In genomic region chr1:67748630-67749029, GRCh38 we compare ENCODE assay signal across 9 cellular contexts.
DNase-seq lines count a peak whose midpoint lies in the region; ATAC-seq and TF ChIP-seq lines count a peak whose summit lies in the region.
"Had no signal": no experiment of that assay in that cellular context is flagged by ENCODE, and none has a peak within 500 bp of the region (broad histone marks: within the 10 kb centered on the region; RNA-seq: fewer than 3 reads in every experiment).

No MANE protein-coding gene starts in this region.

- no peaks in the 10 kb centered on the region for H3K36me3 Mint-ChIP-seq in immature natural killer cell
- H3K36me3 Mint-ChIP-seq: activated naive CD8-positive, alpha-beta T cell had no signal

- H3K4me1 ChIP-seq in body of pancreas = peaks cover 37% of the 10 kb centered on the region
- H3K4me1 ChIP-seq in effector memory CD4-positive, alpha-beta T cell (ENCODE audit: control insufficient read depth, insufficient read depth, low read length, poor library complexity, severe bottlenecking) = no peaks in the 10 kb centered on the region

- H3K36me3 ChIP-seq in body of pancreas (replicated peaks in 1 of 2; ENCODE audit: insufficient read depth in 1 of 2, low read depth in 2 of 2) = no peaks in the 10 kb centered on the region
- no peaks in the 10 kb centered on the region for H3K36me3 ChIP-seq in effector memory CD4-positive, alpha-beta T cell (ENCODE audit: control insufficient read depth, insufficient read depth, low read length)

- ATAC-seq in Right ventricle myocardium inferior = peak; percentile 55
- peak; percentile 91 for ATAC-seq in HG03432 (IDR thresholded peaks at IDR 0.05; ENCODE audit: unreplicated experiment)
- ATAC-seq in body of pancreas = peak; percentile 90

- H3K27me3 ChIP-seq in body of pancreas = no peaks in the 10 kb centered on the region
- H3K27me3 ChIP-seq in effector memory CD4-positive, alpha-beta T cell (replicated peaks; ENCODE audit: control insufficient read depth, insufficient read depth, low read length, poor library complexity, severe bottlenecking) = no peaks in the 10 kb centered on the region

- H3K9me3 ChIP-seq in body of pancreas = no peaks in the 10 kb centered on the region
- no peaks in the 10 kb centered on the region for H3K9me3 ChIP-seq in effector memory CD4-positive, alpha-beta T cell (ENCODE audit: control insufficient read depth, low read length)

- TF ChIP-seq POLR2A in body of pancreas (IDR thresholded peaks at IDR 0.05) = peak in 2 of 3 donors; percentile 39 to 54

- no peak overlapping the region for H3K27ac Mint-ChIP-seq in immature natural killer cell
- H3K27ac Mint-ChIP-seq: activated naive CD8-positive, alpha-beta T cell had no signal

- H3K4me1 Mint-ChIP-seq in immature natural killer cell = no peaks in the 10 kb centered on the region

- peak overlapping the region; percentile 56 to 85 (median 80) for H3K27ac ChIP-seq in body of pancreas
- H3K27ac ChIP-seq in effector memory CD4-positive, alpha-beta T cell (ENCODE audit: insufficient read depth, low read length, poor library complexity, severe bottlenecking) = no peak overlapping the region

- TF ChIP-seq CTCF in body of pancreas (IDR thresholded peaks at IDR 0.05) = no peak

- H3K9me3 Mint-ChIP-seq in immature natural killer cell = no peaks in the 10 kb centered on the region

- H3K4me3 Mint-ChIP-seq in immature natural killer cell = no peak overlapping the region
- H3K4me3 Mint-ChIP-seq: activated naive CD8-positive, alpha-beta T cell had no signal

- DNase-seq in Right ventricle myocardium inferior (ENCODE audit: missing footprints) (no peak), cardiac septum (ENCODE audit: low spot score) (no peak), body of pancreas (peak in 3 of 4 donors; percentile 30 to 54 (median 35)), lung microvascular endothelial cell (ENCODE audit: low read depth in 2 of 2) (peak; percentile 67 to 86), immature natural killer cell (no peak), NCI-H1694 treated with DMSO at 0.1 percent for 48 hours (lab: John Stamatoyannopoulos, UW) (no peak)
- DNase-seq in effector memory CD4-positive, alpha-beta T cell = no peak

- peaks cover 0 to 17% (median 10%) of the 10 kb centered on the region in 3 donors for H3K27me3 Mint-ChIP-seq in immature natural killer cell (ENCODE audit: low read depth in 3 of 3)

- intact Hi-C loops in Right ventricle myocardium inferior (cut with DNase I) = loop anchor here (5.0 kb wide), 1 partner anchor 186 kb away; no protein-coding TSS in a partner anchor
- intact Hi-C loops in cardiac septum (cut with DNase I) = loop anchor here (2.0 to 5.0 kb wide), 2 partner anchors 36 to 62 kb away; no protein-coding TSS in a partner anchor
- intact Hi-C loops in body of pancreas (cut with DNase I) = no loop called here

- 3% methylated on average over 2 of the region's 2 CpGs for WGBS in body of pancreas, 2 donors

- peak overlapping the region in 1 of 2 donors; percentile 11 for H3K4me3 ChIP-seq in body of pancreas
- no peak overlapping the region for H3K4me3 ChIP-seq in effector memory CD4-positive, alpha-beta T cell (ENCODE audit: insufficient read depth, low read depth, low read length, poor library complexity, severe bottlenecking)

Comparison
In these comparisons a context has a peak if more than half of its experiments do, and no peak if none do; other contexts are left out.
1. DNase-seq: peak in body of pancreas (3 of 4) and lung microvascular endothelial cell (2 of 2); none in Right ventricle myocardium inferior (single experiment), cardiac septum (single experiment), effector memory CD4-positive, alpha-beta T cell (0 of 3), immature natural killer cell (0 of 3) and NCI-H1694 treated with DMSO at 0.1 percent for 48 hours (single experiment).
2. Peak in every context shown above with its lines, with median percentiles within 50 percentile points of each other: ATAC-seq.